Comparison of ENCODE assay signal across 8 cellular contexts in genomic region chr2:24048662-24049484, GRCh38. TPM values are rescaled to one million over a fixed set of nuclear protein-coding genes. Genes with fewer than 3 reads are reported as not detected.
DNase-seq lines count a peak whose midpoint lies in the region; ATAC-seq, FAIRE-seq and TF ChIP-seq lines count a peak whose summit lies in the region.

No MANE protein-coding gene starts in this region.

- POLR2A ChIA-PET in CD8-positive, alpha-beta T cell (lab: Charles Lee) = interaction anchor here (0.6 to 2.4 kb wide), 2 partner anchors 13 to 122 kb away, joined by 3 to 6 read pairs; partner anchors contain the start of gene ATAD2B

- H3K27ac ChIP-seq in CD8-positive, alpha-beta T cell (ENCODE audit: low read depth, low read length) = no peak overlapping the region
- H3K27ac ChIP-seq in astrocyte (ENCODE audit: low read depth, low read length) (no peak overlapping the region), muscle layer of colon (ENCODE audit: low read depth, low read length) (peak overlapping the region; percentile 13)

- peaks cover 21% of the 10 kb centered on the region for H3K4me1 ChIP-seq in CD8-positive, alpha-beta T cell (ENCODE audit: insufficient read depth, low read length)
- H3K4me1 ChIP-seq in astrocyte (ENCODE audit: insufficient read depth, low read length) = peaks cover 13% of the 10 kb centered on the region
- H3K4me1 ChIP-seq in muscle layer of colon (ENCODE audit: insufficient read depth, low read length) = peaks cover 15% of the 10 kb centered on the region

- peaks cover 32% of the 10 kb centered on the region for H3K4me1 Mint-ChIP-seq in CD8-positive, alpha-beta T cell (ENCODE audit: low read depth)
- peaks cover 11 to 24% (median 19%) of the 10 kb centered on the region in 3 donors for H3K4me1 Mint-ChIP-seq in IgD-negative memory B cell
- peaks cover 9% of the 10 kb centered on the region for H3K4me1 Mint-ChIP-seq in astrocyte (ENCODE audit: low read depth, unreplicated experiment)

- ATAC-seq in CD8-positive, alpha-beta T cell = no peak

- peak overlapping the region; percentile 90 for H3K4me2 ChIP-seq in astrocyte (ENCODE audit: low read length)

- no peaks in the 10 kb centered on the region for H3K36me3 ChIP-seq in CD8-positive, alpha-beta T cell (ENCODE audit: insufficient read depth, low read length)
- H3K36me3 ChIP-seq in astrocyte (ENCODE audit: insufficient read depth, low read length) (no peaks in the 10 kb centered on the region), muscle layer of colon (ENCODE audit: insufficient read depth, low read length) (no peaks in the 10 kb centered on the region)

- no peak for FAIRE-seq in astrocyte (lab: Jason Lieb, UNC)

- TF ChIP-seq CTCF in CD8-positive, alpha-beta T cell (IDR thresholded peaks at IDR 0.05) = no peak
- no peak for TF ChIP-seq CTCF in astrocyte (IDR thresholded peaks at IDR 0.05; ENCODE audit: insufficient read depth, low read depth, low read length)

- no peak overlapping the region for H3K27ac Mint-ChIP-seq in CD8-positive, alpha-beta T cell
- H3K27ac Mint-ChIP-seq in IgD-negative memory B cell (no peak overlapping the region), astrocyte (ENCODE audit: unreplicated experiment) (peak overlapping the region; percentile 66)

- intact Hi-C loops in CD8-positive, alpha-beta T cell (cut with DNase I, micrococcal nuclease) = loop anchor here in 1 of 2 experiments (5.0 to 10.0 kb wide), 3 partner anchors 64 to 1828 kb away; partner anchors contain the start of genes ASXL2 and DTNB

- H3K9ac ChIP-seq in astrocyte (ENCODE audit: low read length) (peak overlapping the region; percentile 69), muscle layer of colon (ENCODE audit: low read length) (no peak overlapping the region)

- H3K36me3 Mint-ChIP-seq in CD8-positive, alpha-beta T cell = peaks cover 3% of the 10 kb centered on the region
- H3K36me3 Mint-ChIP-seq in IgD-negative memory B cell (no peaks in the 10 kb centered on the region), astrocyte (ENCODE audit: low read depth, unreplicated experiment) (no peaks in the 10 kb centered on the region)

- H4K20me1 ChIP-seq in astrocyte (ENCODE audit: insufficient read depth, low read length) = no peaks in the 10 kb centered on the region

- no peak overlapping the region for H3K4me3 Mint-ChIP-seq in CD8-positive, alpha-beta T cell
- H3K4me3 Mint-ChIP-seq in IgD-negative memory B cell (peak overlapping the region in 3 of 4 donors; percentile 79 to 93 (median 88)), astrocyte (ENCODE audit: unreplicated experiment) (peak overlapping the region; percentile 85)

- H3K27me3 ChIP-seq in CD8-positive, alpha-beta T cell (ENCODE audit: insufficient read depth, low read length) = no peaks in the 10 kb centered on the region
- H3K27me3 ChIP-seq in astrocyte (ENCODE audit: insufficient read depth, low read length) (no peaks in the 10 kb centered on the region), muscle layer of colon (ENCODE audit: control insufficient read depth in 1 of 2, insufficient read depth in 2 of 2, low read length in 2 of 2) (peaks cover 0 to 5% of the 10 kb centered on the region in 2 donors)

- H3K9me3 Mint-ChIP-seq in CD8-positive, alpha-beta T cell = no peaks in the 10 kb centered on the region
- H3K9me3 Mint-ChIP-seq in IgD-negative memory B cell (no peaks in the 10 kb centered on the region), astrocyte (ENCODE audit: unreplicated experiment) (no peaks in the 10 kb centered on the region)

- peaks cover 30% of the 10 kb centered on the region for H3K79me2 ChIP-seq in astrocyte (ENCODE audit: insufficient read depth, low read length)

- CTCF ChIA-PET in CD8-positive, alpha-beta T cell (lab: Charles Lee) = interaction anchor here (0.8 to 2.8 kb wide), 5 partner anchors 23 to 122 kb away, joined by 3 to 10 read pairs (median 4); partner anchors contain the start of gene ATAD2B

- H3K27me3 Mint-ChIP-seq in CD8-positive, alpha-beta T cell (ENCODE audit: low read depth) = peaks cover 2% of the 10 kb centered on the region
- H3K27me3 Mint-ChIP-seq in IgD-negative memory B cell (peaks cover 4% of the 10 kb centered on the region), astrocyte (ENCODE audit: low read depth, unreplicated experiment) (no peaks in the 10 kb centered on the region)

- DNase-seq in CD8-positive, alpha-beta T cell = no peak
- DNase-seq in astrocyte (ENCODE audit: low read depth) (no peak), superior temporal gyrus (ENCODE audit: extremely low spot score) (no peak), DMS114 treated with DMSO at 0.1 percent for 48 hours (lab: John Stamatoyannopoulos, UW; ENCODE audit: unreplicated experiment) (no peak), activated gamma-delta T cell (lab: John Stamatoyannopoulos, UW) (no peak)
- DNase-seq in central memory CD4-positive, alpha-beta T cell = no peak

- peak overlapping the region; percentile 46 for H3K4me3 ChIP-seq in CD8-positive, alpha-beta T cell (ENCODE audit: low read depth, low read length)
- H3K4me3 ChIP-seq in astrocyte (ENCODE audit: insufficient read depth, low read depth, low read length) (peak overlapping the region; percentile 62), muscle layer of colon (ENCODE audit: low read depth in 1 of 2, low read length in 2 of 2) (peak overlapping the region; percentile 61 to 79)

- H3K9me3 ChIP-seq in CD8-positive, alpha-beta T cell (ENCODE audit: low read length) = no peaks in the 10 kb centered on the region
- H3K9me3 ChIP-seq in astrocyte (ENCODE audit: insufficient read depth, low read depth, low read length) (no peaks in the 10 kb centered on the region), muscle layer of colon (ENCODE audit: low read length) (no peaks in the 10 kb centered on the region)

- H2AFZ ChIP-seq in astrocyte (ENCODE audit: low read depth, low read length) = peak overlapping the region; percentile 84

RNA-seq across cellular contexts. Expression of gene FKBP1B, which starts 0.7 kb away (rescaled TPM):
- total RNA-seq in CD8-positive, alpha-beta T cell = under 1 TPM in 1 of 2 experiments, not detected in 1; 0.28 TPM
- 3.9 TPM for polyA plus RNA-seq in IgD-negative memory B cell
- 16.8 and 19.4 TPM in 2 replicates for total RNA-seq in astrocyte

RNA-seq across cellular contexts. Expression of gene WDCP, which starts 1.7 kb away (rescaled TPM):
- total RNA-seq in CD8-positive, alpha-beta T cell = 1 to 10 TPM; 3.7 to 4.8 TPM
- polyA plus RNA-seq in IgD-negative memory B cell = 5.8 TPM
- 10.3 and 17.4 TPM in 2 replicates for total RNA-seq in astrocyte

RNA-seq across cellular contexts. Expression of gene SF3B6, which starts 27.3 kb away (rescaled TPM):
- total RNA-seq in CD8-positive, alpha-beta T cell = 10 to 100 TPM; 69.7 to 78.9 TPM
- 171 TPM for polyA plus RNA-seq in IgD-negative memory B cell
- 105 and 106 TPM in 2 replicates for total RNA-seq in astrocyte

RNA-seq across cellular contexts. Expression of gene TP53I3, which starts 35.8 kb away (rescaled TPM):
- under 1 TPM in 1 of 2 experiments, not detected in 1; 0.17 TPM for total RNA-seq in CD8-positive, alpha-beta T cell
- 4.1 TPM for polyA plus RNA-seq in IgD-negative memory B cell
- total RNA-seq in astrocyte = 83.6 and 93.2 TPM in 2 replicates

RNA-seq across cellular contexts. Expression of gene MFSD2B, which starts 39.0 kb away (rescaled TPM):
- total RNA-seq in CD8-positive, alpha-beta T cell = under 1 TPM; 0.47 to 0.68 TPM
- not detected for polyA plus RNA-seq in IgD-negative memory B cell
- total RNA-seq in astrocyte = 0.10 and 0.34 TPM in 2 replicates

Comparison
In these comparisons a context has a peak if more than half of its experiments do, and no peak if none do; other contexts are left out.
1. RNA of gene FKBP1B, which starts 0.7 kb away (total RNA-seq): 16.8 to 19.4 TPM in astrocyte; 0.28 TPM in CD8-positive, alpha-beta T cell; every median in the first group is over 10 times any median in the second.
2. Peak in every context shown above with its lines, with median percentiles within 50 percentile points of each other: H3K4me3 ChIP-seq.